ENCODE assay signal across 8 cellular contexts in the genomic region with DNA sequence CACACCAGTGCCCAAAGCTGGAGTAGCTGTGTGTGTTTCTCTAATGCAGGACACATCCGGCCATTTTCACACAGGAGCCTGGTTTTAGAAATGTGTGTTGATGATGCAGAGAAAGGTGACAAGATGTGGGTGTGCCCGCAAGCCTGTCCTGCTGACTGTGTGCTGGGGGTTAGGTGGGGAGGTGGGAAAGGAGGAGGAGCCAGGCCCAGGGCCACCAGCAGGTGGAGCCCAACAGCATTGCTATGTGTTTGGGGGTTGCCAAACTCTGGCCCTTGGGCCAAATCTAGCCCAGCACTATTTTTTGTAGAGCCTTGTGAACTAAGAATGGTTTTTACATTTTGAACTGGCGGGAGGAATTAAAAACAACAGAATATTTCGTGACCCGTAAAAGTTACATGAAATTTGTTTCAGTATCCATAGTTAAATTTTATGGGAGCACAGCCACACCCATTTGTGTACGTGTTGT.
A peak's percentile ranks its signal among the peaks of the same experiment; 100 is the strongest.
DNase-seq lines count a peak whose midpoint lies in the region; ATAC-seq and TF ChIP-seq lines count a peak whose summit lies in the region.

No MANE protein-coding gene starts in this region.

- H3K4me3 ChIP-seq in AG04450 (ENCODE audit: low read depth, low read length) (no peak overlapping the region), OCI-LY7 (ENCODE audit: low read depth, low read length, poor library complexity, severe bottlenecking) (no peak overlapping the region)

- no peaks in the 10 kb centered on the region for H3K36me3 ChIP-seq in OCI-LY7 (ENCODE audit: insufficient read depth, low read length)

- peak overlapping the region; percentile 47 for H3K27ac Mint-ChIP-seq in activated naive CD4-positive, alpha-beta T cell treated with anti-CD3 and anti-CD28 coated beads for 36 hours

- H4K20me1 ChIP-seq in OCI-LY7 (ENCODE audit: insufficient read depth, low read length): no peaks in the 10 kb centered on the region

- peak; percentile 65 for ATAC-seq in GM18868 (IDR thresholded peaks at IDR 0.05; ENCODE audit: unreplicated experiment)
- ATAC-seq in GM21526 (IDR thresholded peaks at IDR 0.05; ENCODE audit: low FRiP score, unreplicated experiment): no peak

- BruUV-seq in OCI-LY7 (replicated peaks; lab: Mats Ljungman, UMichigan): no TSS peak

- H2AFZ ChIP-seq in OCI-LY7 (ENCODE audit: low read length): no peak overlapping the region

- H3K9me3 ChIP-seq in AG04450 (ENCODE audit: control insufficient read depth, insufficient read depth, low read length) (no peaks in the 10 kb centered on the region), OCI-LY7 (ENCODE audit: low read length) (no peaks in the 10 kb centered on the region)

- intact Hi-C loops in OCI-LY7 (cut with micrococcal nuclease; ENCODE audit: unreplicated experiment): loop anchor here (1.0 kb wide), 1 partner anchor 32 kb away; no protein-coding TSS in a partner anchor
- intact Hi-C loops in activated naive CD4-positive, alpha-beta T cell treated with anti-CD3 and anti-CD28 coated beads for 36 hours (cut with micrococcal nuclease): loop anchor here (1.0 kb wide), 1 partner anchor 32 kb away; no protein-coding TSS in a partner anchor

- peaks cover 71% of the 10 kb centered on the region for H3K4me1 Mint-ChIP-seq in activated naive CD4-positive, alpha-beta T cell treated with anti-CD3 and anti-CD28 coated beads for 36 hours (ENCODE audit: low read depth)

- H3K4me1 ChIP-seq in OCI-LY7 (ENCODE audit: insufficient read depth, low read length, poor library complexity, severe bottlenecking): no peaks in the 10 kb centered on the region

- no peaks in the 10 kb centered on the region for H3K79me2 ChIP-seq in OCI-LY7 (ENCODE audit: insufficient read depth, low read depth, low read length)

- H3K27me3 Mint-ChIP-seq in activated naive CD4-positive, alpha-beta T cell treated with anti-CD3 and anti-CD28 coated beads for 36 hours (ENCODE audit: low read depth): no peaks in the 10 kb centered on the region

- peaks cover 20% of the 10 kb centered on the region for H3K36me3 Mint-ChIP-seq in activated naive CD4-positive, alpha-beta T cell treated with anti-CD3 and anti-CD28 coated beads for 36 hours (ENCODE audit: low read depth)

- no peak overlapping the region for H3K4me2 ChIP-seq in OCI-LY7 (ENCODE audit: low read length)

- H3K9me3 Mint-ChIP-seq in activated naive CD4-positive, alpha-beta T cell treated with anti-CD3 and anti-CD28 coated beads for 36 hours: no peaks in the 10 kb centered on the region

- H3K9me2 ChIP-seq in OCI-LY7 (ENCODE audit: insufficient read depth, low read length): no peaks in the 10 kb centered on the region

- no peaks in the 10 kb centered on the region for H3K27me3 ChIP-seq in AG04450 (ENCODE audit: control insufficient read depth, insufficient read depth, low read length)

- DNase-seq in AG04450 (ENCODE audit: low read depth, low spot score) (no peak), OCI-LY7 (ENCODE audit: low spot score) (peak; percentile 51), inferior parietal cortex (ENCODE audit: extremely low spot score) (peak; percentile 22), GOT3 (lab: John Stamatoyannopoulos, UW) (no peak)
- peak; percentile 71 for DNase-seq in activated naive CD4-positive, alpha-beta T cell treated with anti-CD3 and anti-CD28 coated beads for 36 hours
- peak; percentile 11 to 15 for DNase-seq in stimulated activated CD8-positive, alpha-beta memory T cell treated with anti-CD3 and anti-CD28 coated beads, Interleukin-2, amount 100 ng/mL, for 1 hour (ENCODE audit: low read depth in 2 of 2)

- TF ChIP-seq CTCF in AG04450 (IDR thresholded peaks at IDR 0.05; ENCODE audit: low read depth, low read length) (peak; percentile 66), OCI-LY7 (conservative IDR thresholded peaks at IDR 0.05; ENCODE audit: low read length) (peak; percentile 88)

- H3K27ac ChIP-seq in AG04450 (ENCODE audit: low read depth, low read length): no peak overlapping the region
- H3K27ac ChIP-seq in OCI-LY7 (ENCODE audit: low read depth, low read length, poor library complexity, severe bottlenecking): no peak overlapping the region

- POLR2A ChIA-PET in AG04450 (lab: Yijun Ruan, JAX) (no interaction called here), OCI-LY7 (lab: Charles Lee) (interaction anchor here (0.6 kb wide), 1 partner anchor 253 kb away, joined by 3 read pairs; no protein-coding TSS in a partner anchor)

- CTCF ChIA-PET in AG04450 (lab: Charles Lee) (interaction anchor here (0.9 to 1.4 kb wide), 5 partner anchors 20 to 113 kb away, joined by 3 to 4 read pairs (median 3); a partner anchor contains a TSS), OCI-LY7 (lab: Charles Lee; ENCODE audit: unreplicated experiment) (no interaction called here)
- CTCF ChIA-PET in activated naive CD4-positive, alpha-beta T cell treated with anti-CD3 and anti-CD28 coated beads for 36 hours (lab: Charles Lee): interaction anchor here (0.8 to 3.5 kb wide), 8 partner anchors 9 to 239 kb away, joined by 3 to 18 read pairs (median 4); no protein-coding TSS in a partner anchor

- no peak overlapping the region for H3K4me3 Mint-ChIP-seq in activated naive CD4-positive, alpha-beta T cell treated with anti-CD3 and anti-CD28 coated beads for 36 hours

Comparison
In these comparisons a context has a peak if more than half of its experiments do, and no peak if none do; other contexts are left out.
1. DNase-seq: peak in OCI-LY7 (single experiment), activated naive CD4-positive, alpha-beta T cell treated with anti-CD3 and anti-CD28 coated beads for 36 hours (single experiment), inferior parietal cortex (single experiment) and stimulated activated CD8-positive, alpha-beta memory T cell treated with anti-CD3 and anti-CD28 coated beads, Interleukin-2, amount 100 ng/mL, for 1 hour (2 of 2); none in AG04450 (single experiment) and GOT3 (single experiment).